19 cellular contexts compared by ENCODE assay signal in the genomic region with DNA sequence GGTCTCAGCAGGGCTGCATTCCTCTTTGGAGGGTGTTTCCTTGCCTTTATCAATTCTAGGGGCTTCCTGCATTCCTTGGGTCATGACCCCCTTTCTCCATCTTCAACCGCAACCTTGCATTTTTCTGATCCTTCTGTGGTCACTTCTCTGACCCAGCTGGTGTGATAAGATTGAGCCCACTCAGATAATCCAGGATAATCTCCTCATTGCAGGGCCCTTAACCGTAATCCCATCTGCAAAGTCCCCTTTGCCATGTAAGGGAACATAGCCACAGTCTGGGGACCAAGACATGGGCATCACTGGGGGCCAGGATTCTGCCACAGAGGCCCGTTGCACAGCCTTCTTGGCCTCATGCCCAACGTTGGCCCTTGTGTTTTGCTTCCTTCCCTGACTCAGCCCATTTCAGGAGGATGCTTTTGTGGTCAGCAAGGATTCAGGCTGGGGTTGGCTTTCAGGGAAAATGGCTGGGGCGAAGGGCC. TPM values are rescaled to one million over a fixed set of nuclear protein-coding genes. Genes with fewer than 3 reads are reported as not detected.
DNase-seq lines count a peak whose midpoint lies in the region; ATAC-seq and TF ChIP-seq lines count a peak whose summit lies in the region.
"Had no signal": no experiment of that assay in that cellular context is flagged by ENCODE, and none has a peak within 500 bp of the region (broad histone marks: within the 10 kb centered on the region; RNA-seq: fewer than 3 reads in every experiment).

No MANE protein-coding gene starts in this region.

- H3K9me3 ChIP-seq in mesenchymal stem cell (ENCODE audit: control insufficient read depth, low read length) = no peaks in the 10 kb centered on the region
- H3K9me3 ChIP-seq in psoas muscle = no peaks in the 10 kb centered on the region
- H3K9me3 ChIP-seq: ascending aorta, Caco-2, Peyer's patch had no signal

- H2AFZ ChIP-seq in mesenchymal stem cell (ENCODE audit: low read depth, low read length) = no peak overlapping the region

- H3K14ac ChIP-seq in mesenchymal stem cell (ENCODE audit: low read length in 2 of 2) = no peak overlapping the region

- no peak overlapping the region for H4K8ac ChIP-seq in mesenchymal stem cell (ENCODE audit: low read length)

- H4K91ac ChIP-seq in mesenchymal stem cell (ENCODE audit: low read length) = no peak overlapping the region

- H3K36me3 ChIP-seq in mesenchymal stem cell (ENCODE audit: control insufficient read depth in 1 of 2, insufficient read depth in 2 of 2, low read depth in 1 of 2, low read length in 2 of 2) = peaks cover 62 to 78% of the 10 kb centered on the region in 2 experiments
- peaks cover 0 to 53% of the 10 kb centered on the region in 2 donors for H3K36me3 ChIP-seq in psoas muscle (ENCODE audit: insufficient read depth in 1 of 2, low read depth in 1 of 2)

- DNase-seq in CMK (ENCODE audit: low read depth) (peak; percentile 91), M059J (ENCODE audit: low read depth) (peak; percentile 81), cardiac fibroblast (ENCODE audit: low read depth in 2 of 2) (peak; percentile 56 to 64), mesenchymal stem cell (peak; percentile 33), psoas muscle (no peak), NCI-H1105 (lab: John Stamatoyannopoulos, UW) (no peak)
- no peak for DNase-seq in activated T-cell treated with anti-CD3 and anti-CD28 coated beads, Interleukin-2, amount 50 U/mL, for 48 hours
- DNase-seq: activated CD4-positive, alpha-beta T cell treated with anti-CD3 and anti-CD28 coated beads, Interleukin-2, amount 10 ng/mL, durations not matched to agents 7 days and 5 days; Caco-2; HCEC 1CT; hippocampal formation; NCI-H1105 treated with DMSO at 0.1 percent for 48 hours; NCI-H446; Peyer's patch had no signal

- WGBS in mesenchymal stem cell = 81% methylated on average over 5 of the region's 5 CpGs
- whole genome bisulfite sequencing in psoas muscle, 3 donors = 65 to 80% (median 74%) methylated on average over 5 of the region's 5 CpGs

- H2AK5ac ChIP-seq in mesenchymal stem cell (ENCODE audit: low read length, severe bottlenecking) = no peak overlapping the region

- TF ChIP-seq CTCF in cardiac fibroblast (IDR thresholded peaks at IDR 0.05; ENCODE audit: low read depth, low read length) = no peak
- no peak for TF ChIP-seq CTCF in psoas muscle (IDR thresholded peaks at IDR 0.05)

- no peaks in the 10 kb centered on the region for H3K27me3 ChIP-seq in mesenchymal stem cell (ENCODE audit: control insufficient read depth in 1 of 2, insufficient read depth in 1 of 2, low read length in 2 of 2)
- no peaks in the 10 kb centered on the region for H3K27me3 ChIP-seq in psoas muscle (ENCODE audit: insufficient read depth in 3 of 3, low read length in 2 of 3)
- H3K27me3 ChIP-seq: ascending aorta, Peyer's patch had no signal

- H2BK5ac ChIP-seq in mesenchymal stem cell (ENCODE audit: low read depth, low read length, poor library complexity, severe bottlenecking) = no peak overlapping the region

- no peak overlapping the region for H2BK15ac ChIP-seq in mesenchymal stem cell (ENCODE audit: low read depth, poor library complexity, severe bottlenecking)

- H3K9ac ChIP-seq in mesenchymal stem cell (ENCODE audit: low read length) = no peak overlapping the region

- H2BK12ac ChIP-seq in mesenchymal stem cell (ENCODE audit: low read length in 2 of 2) = no peak overlapping the region

- no peak overlapping the region for H2BK120ac ChIP-seq in mesenchymal stem cell (ENCODE audit: low read depth, low read length)

- peaks cover 31% of the 10 kb centered on the region for H3K79me1 ChIP-seq in mesenchymal stem cell (replicated peaks; ENCODE audit: low read length, poor library complexity, severe bottlenecking)

- ATAC-seq in GM18873 (IDR thresholded peaks at IDR 0.05; ENCODE audit: low FRiP score, unreplicated experiment) = no peak
- no peak for ATAC-seq in psoas muscle

- H3K18ac ChIP-seq in mesenchymal stem cell (ENCODE audit: low read depth in 1 of 2, low read length in 2 of 2) = peak overlapping the region in 1 of 2 experiments; percentile 22

- no peak overlapping the region for H3K27ac ChIP-seq in mesenchymal stem cell (ENCODE audit: low read length, poor library complexity, severe bottlenecking)
- H3K27ac ChIP-seq in psoas muscle = no peak overlapping the region
- H3K27ac ChIP-seq: ascending aorta had no signal

- H3K4me3 ChIP-seq in cardiac fibroblast (replicated peaks in 1 of 2; ENCODE audit: low read depth in 2 of 2, low read length in 2 of 2) (no peak overlapping the region), mesenchymal stem cell (ENCODE audit: insufficient read depth in 1 of 2, low read depth in 1 of 2, low read length in 2 of 2) (no peak overlapping the region), psoas muscle (no peak overlapping the region)
- H3K4me3 ChIP-seq: ascending aorta, Peyer's patch had no signal

- H3K4me1 ChIP-seq in mesenchymal stem cell (ENCODE audit: control insufficient read depth, insufficient read depth, low read depth, low read length) (peaks cover 15% of the 10 kb centered on the region), psoas muscle (peaks cover 11% of the 10 kb centered on the region)
- H3K4me1 ChIP-seq: ascending aorta, Caco-2 had no signal

- no peak overlapping the region for H3K23ac ChIP-seq in mesenchymal stem cell (ENCODE audit: low read length in 2 of 2)

- H3K4me2 ChIP-seq in mesenchymal stem cell (ENCODE audit: low read length, poor library complexity, severe bottlenecking) = no peak overlapping the region

- no peak overlapping the region for H3K4ac ChIP-seq in mesenchymal stem cell (ENCODE audit: low read depth in 1 of 2, low read length in 2 of 2)

- intact Hi-C loops in psoas muscle (cut with DNase I) = loop anchor here (5.0 kb wide), 2 partner anchors 67 to 177 kb away; no protein-coding TSS in a partner anchor

RNA-seq across cellular contexts. Expression of gene IL19, which starts 35.0 kb away (rescaled TPM):
- not detected in 2 replicates for total RNA-seq in M059J (2014; rRNA removed; shearing (Covaris generic))
- 0.04 TPM for polyA plus RNA-seq in mesenchymal stem cell (2013, experiment 1 of 2)
- polyA plus RNA-seq in mesenchymal stem cell (2013, experiment 2 of 2) = 0.07 TPM
- total RNA-seq in psoas muscle = not detected
- polyA plus RNA-seq in psoas muscle = not detected
- total RNA-seq: activated CD4-positive, alpha-beta T cell treated with anti-CD3 and anti-CD28 coated beads, Interleukin-2, amount 10 ng/mL, durations not matched to agents 7 days and 5 days; activated T-helper 2 cell treated with anti-CD3 and anti-CD28 coated beads, Interferon-gamma antibody, Interleukin-2, Interleukin-4, amounts not matched to agents 10 μg/mL and 5 μg/mL and 100 μg/mL, durations not matched to agents 14 hours and 24 hours and 36 hours; ascending aorta; Caco-2; lower leg skin; Peyer's patch; T-helper 1 cell treated with Interleukin-12 subunit alpha and Interleukin-12 subunit beta and Interleukin-4 antibody, amounts not matched to agents 30 ng/mL and 1 ng/mL, for 36 hours had no signal

RNA-seq across cellular contexts. Expression of gene IL10, which starts 36.7 kb away (rescaled TPM):
- not detected in 2 replicates for total RNA-seq in M059J (2014; rRNA removed; shearing (Covaris generic))
- 0.11 TPM for polyA plus RNA-seq in mesenchymal stem cell (2013, experiment 1 of 2)
- not detected for polyA plus RNA-seq in mesenchymal stem cell (2013, experiment 2 of 2)
- under 1 TPM in 3 of 4 donors, not detected in 1; 0.32 to 0.44 (median 0.44) TPM for total RNA-seq in psoas muscle
- under 1 TPM; 0.20 to 0.82 (median 0.22) TPM for polyA plus RNA-seq in psoas muscle
- total RNA-seq: Caco-2 had no signal

RNA-seq across cellular contexts. Expression of gene MAPKAPK2, which starts 50.9 kb away (rescaled TPM):
- 28.8 and 55.8 TPM in 2 replicates for total RNA-seq in M059J (2014; rRNA removed; shearing (Covaris generic))
- 73.7 TPM for polyA plus RNA-seq in mesenchymal stem cell (2013, experiment 1 of 2)
- 75.7 TPM for polyA plus RNA-seq in mesenchymal stem cell (2013, experiment 2 of 2)
- 100 to 1,000 TPM in 3 of 4 donors, 10 to 100 TPM in 1; 89.4 to 198 (median 167) TPM for total RNA-seq in psoas muscle
- polyA plus RNA-seq in psoas muscle = 100 to 1,000 TPM; 108 to 191 (median 112) TPM

Comparison
In these comparisons a context has a peak if more than half of its experiments do, and no peak if none do; other contexts are left out.
1. DNase-seq: peak in CMK (single experiment), M059J (single experiment), cardiac fibroblast (2 of 2) and mesenchymal stem cell (single experiment); none in psoas muscle (0 of 2), NCI-H1105 (single experiment) and activated T-cell treated with anti-CD3 and anti-CD28 coated beads, Interleukin-2, amount 50 U/mL, for 48 hours (0 of 2).